ENCODE assay signal across 31 cellular contexts in the genomic region with DNA sequence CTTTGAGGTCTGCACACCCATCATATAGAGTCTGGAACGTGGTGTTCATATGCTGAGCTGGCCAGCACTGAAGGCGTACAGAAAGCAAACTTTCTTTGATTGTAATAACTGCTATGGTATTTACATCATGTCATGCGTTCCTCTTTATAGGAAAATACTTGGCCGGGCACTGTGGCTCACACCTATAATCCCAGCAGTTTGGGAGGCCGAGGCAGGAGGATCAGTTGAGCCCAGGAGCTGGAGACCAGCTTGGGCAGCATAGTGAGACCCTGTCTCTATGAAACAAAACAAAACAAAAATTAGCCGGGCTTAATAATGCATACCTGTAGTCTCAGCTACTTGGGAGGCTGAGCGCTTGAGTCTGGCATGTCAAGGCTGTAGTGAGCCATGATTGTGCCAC.
"Had no signal": no experiment of that assay in that cellular context is flagged by ENCODE, and none has a peak within 500 bp of the region (broad histone marks: within the 10 kb centered on the region; RNA-seq: fewer than 3 reads in every experiment).

No MANE protein-coding gene starts in this region.

- H3K4me3 ChIP-seq: MG63, PC-9, SK-N-MC had no signal

- H3K4me2 ChIP-seq: PC-9 had no signal

- H3K9me3 Mint-ChIP-seq: activated CD4-positive, alpha-beta T cell treated with anti-CD3 and anti-CD28 coated beads, Interleukin-2, amount 10 ng/mL, durations not matched to agents 24 days and 14 days; activated CD8-positive, alpha-beta T cell treated with anti-CD3 and anti-CD28 coated beads for 36 hours; activated naive CD8-positive, alpha-beta T cell treated with anti-CD3 and anti-CD28 coated beads for 36 hours; activated T-cell treated with anti-CD3 and anti-CD28 coated beads, Interleukin-2, amount 50 U/mL, for 72 hours; activated T-helper 17 cell treated with anti-CD3 and anti-CD28 coated beads, Interleukin-2, amount 50 U/mL, for 72 hours had no signal

- H2AFZ ChIP-seq: PC-9 had no signal

- H3K4me3 Mint-ChIP-seq: activated CD4-positive, alpha-beta T cell treated with anti-CD3 and anti-CD28 coated beads, Interleukin-2, amount 10 ng/mL, durations not matched to agents 24 days and 14 days; activated CD8-positive, alpha-beta T cell treated with anti-CD3 and anti-CD28 coated beads for 36 hours; activated naive CD8-positive, alpha-beta T cell treated with anti-CD3 and anti-CD28 coated beads for 36 hours; activated T-cell treated with anti-CD3 and anti-CD28 coated beads, Interleukin-2, amount 50 U/mL, for 72 hours; activated T-helper 17 cell treated with anti-CD3 and anti-CD28 coated beads, Interleukin-2, amount 50 U/mL, for 72 hours had no signal

- H3K27ac ChIP-seq: brain microvascular endothelial cell, PC-9, RWPE1, SK-N-MC, WERI-Rb-1 had no signal

- H3K36me3 Mint-ChIP-seq: activated naive CD8-positive, alpha-beta T cell treated with anti-CD3 and anti-CD28 coated beads for 36 hours had no signal

- H3K9me3 ChIP-seq: MG63 had no signal

- H3K27ac Mint-ChIP-seq: activated CD4-positive, alpha-beta T cell treated with anti-CD3 and anti-CD28 coated beads, Interleukin-2, amount 10 ng/mL, durations not matched to agents 24 days and 14 days; activated CD8-positive, alpha-beta T cell treated with anti-CD3 and anti-CD28 coated beads for 36 hours; activated naive CD8-positive, alpha-beta T cell treated with anti-CD3 and anti-CD28 coated beads for 36 hours; activated T-cell treated with anti-CD3 and anti-CD28 coated beads, Interleukin-2, amount 50 U/mL, for 72 hours; activated T-helper 17 cell treated with anti-CD3 and anti-CD28 coated beads, Interleukin-2, amount 50 U/mL, for 72 hours had no signal

- DNase-seq: activated CD4-positive, alpha-beta T cell treated with anti-CD3 and anti-CD28 coated beads, Interleukin-2, amount 10 ng/mL, durations not matched to agents 24 days and 14 days; activated CD4-positive, alpha-beta T cell treated with anti-CD3 and anti-CD28 coated beads, Interleukin-2, amount 50 U/mL, for 4 hours; activated CD8-positive, alpha-beta T cell treated with anti-CD3 and anti-CD28 coated beads for 36 hours; activated effector memory CD4-positive, alpha-beta T cell treated with anti-CD3 and anti-CD28 coated beads, Interleukin-2, amount 50 U/mL, for 16 hours; activated naive CD4-positive, alpha-beta T cell; activated naive CD4-positive, alpha-beta T cell treated with anti-CD3 and anti-CD28 coated beads, Interleukin-2, amount 50 U/mL, for 16 hours; activated naive CD8-positive, alpha-beta T cell treated with anti-CD3 and anti-CD28 coated beads for 36 hours; activated T-cell treated with anti-CD3 and anti-CD28 coated beads, Interleukin-2, amount 50 U/mL, for 1 hour; activated T-cell treated with anti-CD3 and anti-CD28 coated beads, Interleukin-2, amount 50 U/mL, for 72 hours; amniotic stem cell; aorta; brain microvascular endothelial cell; central memory CD4-positive, alpha-beta T cell; Kasumi-1; KG1; MG63; NCI-H1048; NCI-H1105 treated with DMSO at 0.1 percent for 48 hours; NCI-H1436; NCI-H1694; NCI-H2029; NCI-H345; NCI-H524 treated with DMSO at 0.1 percent for 48 hours; NK-92 treated with Interleukin-12 subunit alpha and Interleukin-12 subunit beta, amount 100 ng/mL, for 24 hours; PC-9; T1000; WERI-Rb-1 had no signal

- ATAC-seq: activated CD8-positive, alpha-beta T cell treated with anti-CD3 and anti-CD28 coated beads for 36 hours; activated T-cell treated with anti-CD3 and anti-CD28 coated beads, Interleukin-2, amount 50 U/mL, for 72 hours; activated T-helper 17 cell treated with anti-CD3 and anti-CD28 coated beads, Interleukin-2, amount 50 U/mL, for 72 hours; Right ventricle myocardium inferior had no signal

- H3K36me3 ChIP-seq: brain microvascular endothelial cell, WERI-Rb-1 had no signal
